Comparison of ENCODE assay signal across 8 cellular contexts in the genomic region with DNA sequence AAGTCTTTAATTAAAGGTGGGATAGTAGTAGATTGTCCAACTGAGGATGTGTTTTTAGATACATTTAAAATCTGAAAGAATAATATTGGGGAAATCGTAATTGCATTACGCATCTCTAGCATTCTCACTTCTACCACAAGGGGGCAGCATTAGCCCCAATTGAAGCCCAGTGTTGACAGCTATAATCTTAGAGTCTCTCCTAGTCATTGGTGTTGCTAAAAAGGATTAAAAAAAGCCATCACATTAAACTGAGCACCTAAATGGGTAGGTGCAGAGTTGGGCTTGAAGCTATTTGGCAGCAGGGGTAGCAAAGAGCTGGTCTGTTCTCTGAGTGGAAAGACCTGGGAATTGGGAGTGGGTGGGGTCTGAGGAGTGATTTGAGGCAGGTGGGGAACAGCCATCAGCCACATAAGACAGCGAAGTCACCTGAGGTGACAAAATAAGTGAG.
A peak's percentile ranks its signal among the peaks of the same experiment; 100 is the strongest.
DNase-seq lines count a peak whose midpoint lies in the region; ATAC-seq and TF ChIP-seq lines count a peak whose summit lies in the region.

No MANE protein-coding gene starts in this region.

- H3K36me3 ChIP-seq in effector memory CD4-positive, alpha-beta T cell (ENCODE audit: control insufficient read depth, insufficient read depth, low read length), result no peaks in the 10 kb centered on the region
- no peaks in the 10 kb centered on the region for H3K36me3 ChIP-seq in stomach

- TF ChIP-seq CTCF in GM10248 (IDR thresholded peaks at IDR 0.05; ENCODE audit: control extremely low read depth, extremely low read depth, low read depth, missing control alignments), result peak; percentile 81
- peak in 5 of 7 experiments; percentile 50 to 91 (median 67) for TF ChIP-seq CTCF in stomach (IDR thresholded peaks at IDR 0.05)

- 25 to 28% (median 26%) methylated on average over 3 of the region's 3 CpGs for WGBS in stomach, 5 donors

- TF ChIP-seq EP300 in stomach (IDR thresholded peaks at IDR 0.05), result no peak

- POLR2A ChIA-PET in GM10248 (lab: Yijun Ruan, JAX), result no interaction called here

- no peak overlapping the region for H3K27ac ChIP-seq in effector memory CD4-positive, alpha-beta T cell (ENCODE audit: insufficient read depth, low read length, poor library complexity, severe bottlenecking)
- H3K27ac ChIP-seq in stomach, result no peak overlapping the region

- no peaks in the 10 kb centered on the region for H3K9me3 ChIP-seq in effector memory CD4-positive, alpha-beta T cell (ENCODE audit: control insufficient read depth, low read length)
- peaks cover 0 to 6% (median 0%) of the 10 kb centered on the region in 4 donors for H3K9me3 ChIP-seq in stomach

- no peaks in the 10 kb centered on the region for H3K4me1 ChIP-seq in effector memory CD4-positive, alpha-beta T cell (ENCODE audit: control insufficient read depth, insufficient read depth, low read length, poor library complexity, severe bottlenecking)
- H3K4me1 ChIP-seq in stomach, result peaks cover 0 to 3% (median 0%) of the 10 kb centered on the region in 4 donors

- DNase-seq in 8988T (peak; percentile 9), GM10248 (ENCODE audit: extremely low spot score) (peak; percentile 41), NCI-H128 (lab: John Stamatoyannopoulos, UW; ENCODE audit: unreplicated experiment) (peak; percentile 50), midbrain (lab: John Stamatoyannopoulos, UW) (peak; percentile 36), stomach (peak; percentile 38)
- peak; percentile 21 for DNase-seq in activated CD4-positive, CD25-positive, alpha-beta regulatory T cell treated with anti-CD3 and anti-CD28 coated beads, Interleukin-2, amount 50 U/mL, for 16 hours (ENCODE audit: low read depth, low spot score)
- DNase-seq in effector memory CD4-positive, alpha-beta T cell, result peak in 2 of 3 donors; percentile 1 to 27

- intact Hi-C loops in stomach (cut with DNase I; ENCODE audit: low total_unique reads), result loop anchor here (10.0 kb wide), 1 partner anchor 1039 kb away; no protein-coding TSS in a partner anchor

- no peak overlapping the region for H3K4me3 ChIP-seq in effector memory CD4-positive, alpha-beta T cell (ENCODE audit: insufficient read depth, low read depth, low read length, poor library complexity, severe bottlenecking)
- no peak overlapping the region for H3K4me3 ChIP-seq in stomach

- CTCF ChIA-PET in GM10248 (lab: Yijun Ruan, JAX), result interaction anchor here (0.8 to 2.3 kb wide), 20 partner anchors 9 to 1039 kb away, joined by 3 to 17 read pairs (median 4); no protein-coding TSS in a partner anchor

- TF ChIP-seq POLR2A in stomach (IDR thresholded peaks at IDR 0.05), result no peak

- ATAC-seq in HG02623 (IDR thresholded peaks at IDR 0.05; ENCODE audit: unreplicated experiment), result peak; percentile 68

- H3K27me3 ChIP-seq in effector memory CD4-positive, alpha-beta T cell (replicated peaks; ENCODE audit: control insufficient read depth, insufficient read depth, low read length, poor library complexity, severe bottlenecking), result no peaks in the 10 kb centered on the region
- no peaks in the 10 kb centered on the region for H3K27me3 ChIP-seq in stomach
